13 cellular contexts compared by ENCODE assay signal in genomic region chr19:47511128-47511517, GRCh38. TPM values are rescaled to one million over a fixed set of nuclear protein-coding genes. Genes with fewer than 3 reads are reported as not detected.
DNase-seq lines count a peak whose midpoint lies in the region; ATAC-seq and TF ChIP-seq lines count a peak whose summit lies in the region.
"Had no signal": no experiment of that assay in that cellular context is flagged by ENCODE, and none has a peak within 500 bp of the region (broad histone marks: within the 10 kb centered on the region; RNA-seq: fewer than 3 reads in every experiment).

No MANE protein-coding gene starts in this region.

- no peak for TF ChIP-seq EP300 in esophagus muscularis mucosa (IDR thresholded peaks at IDR 0.05)

- peak overlapping the region in 2 of 4 donors; percentile 1 to 13 for H3K4me3 ChIP-seq in esophagus muscularis mucosa
- H3K4me3 ChIP-seq in neural progenitor cell = no peak overlapping the region
- H3K4me3 ChIP-seq in vagina = peak overlapping the region; percentile 86 to 89
- H3K4me3 ChIP-seq: HAP-1 had no signal

- no peaks in the 10 kb centered on the region for H3K9me3 Mint-ChIP-seq in activated naive CD4-positive, alpha-beta T cell treated with anti-CD3 and anti-CD28 coated beads, Interleukin-2, amount 50 U/mL, for 72 hours
- no peaks in the 10 kb centered on the region for H3K9me3 Mint-ChIP-seq in neural progenitor cell
- H3K9me3 Mint-ChIP-seq: memory B cell had no signal

- DNase-seq in activated naive CD4-positive, alpha-beta T cell treated with anti-CD3 and anti-CD28 coated beads, Interleukin-2, amount 50 U/mL, for 72 hours (ENCODE audit: low spot score in 2 of 2) = no peak
- DNase-seq in activated naive CD4-positive, alpha-beta T cell treated with Interleukin-2 at 50 U/mL for 16 hours = no peak
- DNase-seq in esophagus muscularis mucosa (ENCODE audit: extremely low spot score) (no peak), neural progenitor cell (ENCODE audit: low spot score) (no peak), vagina (ENCODE audit: extremely low spot score in 2 of 2) (no peak), HuH-7.5 (ENCODE audit: low spot score) (no peak), hippocampal formation (lab: John Stamatoyannopoulos, UW) (no peak)
- DNase-seq: activated CD4-positive, alpha-beta T cell treated with anti-CD3 and anti-CD28 coated beads for 48 hours; stimulated activated CD4-positive, alpha-beta T cell treated with anti-CD3 and anti-CD28 coated beads, Interleukin-15, amount 100 ng/mL, for 24 hours; stimulated activated naive CD4-positive, alpha-beta T cell had no signal

- no peak for TF ChIP-seq POLR2A in esophagus muscularis mucosa (IDR thresholded peaks at IDR 0.05; ENCODE audit: low read depth)
- no peak for TF ChIP-seq POLR2A in vagina (IDR thresholded peaks at IDR 0.05)

- H3K9ac ChIP-seq in neural progenitor cell = no peak overlapping the region

- no peak overlapping the region for H2AFZ ChIP-seq in neural progenitor cell (replicated peaks)

- H3K36me3 Mint-ChIP-seq in activated naive CD4-positive, alpha-beta T cell treated with anti-CD3 and anti-CD28 coated beads, Interleukin-2, amount 50 U/mL, for 72 hours = peaks cover 10 to 12% of the 10 kb centered on the region in 2 donors
- H3K36me3 Mint-ChIP-seq in neural progenitor cell = no peaks in the 10 kb centered on the region

- H3F3A ChIP-seq in neural progenitor cell (ENCODE audit: low read depth) = peaks cover 12% of the 10 kb centered on the region

- H4K20me1 ChIP-seq in neural progenitor cell (ENCODE audit: low read depth) = peaks cover 51% of the 10 kb centered on the region

- peaks cover 77 to 90% (median 88%) of the 10 kb centered on the region in 4 donors for H3K4me1 ChIP-seq in esophagus muscularis mucosa
- H3K4me1 ChIP-seq in neural progenitor cell = peaks cover 14% of the 10 kb centered on the region
- H3K4me1 ChIP-seq in vagina = peaks cover 88% of the 10 kb centered on the region

- TF ChIP-seq CTCF in esophagus muscularis mucosa (IDR thresholded peaks at IDR 0.05) = no peak
- TF ChIP-seq CTCF in neural progenitor cell (IDR thresholded peaks at IDR 0.05) = no peak
- no peak for TF ChIP-seq CTCF in vagina (IDR thresholded peaks at IDR 0.05)

- WGBS in esophagus muscularis mucosa = 24% methylated on average over 3 of the region's 6 CpGs

- H3K27me3 Mint-ChIP-seq in neural progenitor cell (ENCODE audit: insufficient read depth, low read depth) = peaks cover 4% of the 10 kb centered on the region
- H3K27me3 Mint-ChIP-seq: memory B cell had no signal

- peak overlapping the region; percentile 100 for H3K27ac Mint-ChIP-seq in activated naive CD4-positive, alpha-beta T cell treated with anti-CD3 and anti-CD28 coated beads, Interleukin-2, amount 50 U/mL, for 72 hours
- no peak overlapping the region for H3K27ac Mint-ChIP-seq in neural progenitor cell
- H3K27ac Mint-ChIP-seq: memory B cell had no signal

- H3K27me3 ChIP-seq in esophagus muscularis mucosa (no peaks in the 10 kb centered on the region), neural progenitor cell (no peaks in the 10 kb centered on the region), vagina (no peaks in the 10 kb centered on the region)

- H3K79me2 ChIP-seq in neural progenitor cell (ENCODE audit: low read depth) = peaks cover 80% of the 10 kb centered on the region

- peaks cover 0 to 14% (median 0%) of the 10 kb centered on the region in 4 donors for H3K36me3 ChIP-seq in esophagus muscularis mucosa
- no peaks in the 10 kb centered on the region for H3K36me3 ChIP-seq in neural progenitor cell
- no peaks in the 10 kb centered on the region for H3K36me3 ChIP-seq in vagina

- H3K27ac ChIP-seq in esophagus muscularis mucosa (replicated peaks in 1 of 4) (peak overlapping the region; percentile 94 to 99 (median 98)), neural progenitor cell (no peak overlapping the region), vagina (peak overlapping the region; percentile 99)

- peak overlapping the region; percentile 10 for H3K4me3 Mint-ChIP-seq in neural progenitor cell
- H3K4me3 Mint-ChIP-seq: memory B cell had no signal

- H3K4me1 Mint-ChIP-seq in neural progenitor cell = peaks cover 34% of the 10 kb centered on the region

- intact Hi-C loops in esophagus muscularis mucosa (cut with DNase I) (no loop called here), vagina (cut with DNase I) (loop anchor here (10.0 kb wide), 3 partner anchors 76 to 236 kb away; partner anchors contain the start of genes BICRA and INAFM1)

- ATAC-seq in activated naive CD4-positive, alpha-beta T cell treated with anti-CD3 and anti-CD28 coated beads, Interleukin-2, amount 50 U/mL, for 72 hours = no peak
- ATAC-seq in HG02571 (IDR thresholded peaks at IDR 0.05; ENCODE audit: unreplicated experiment) = no peak

- H3K4me2 ChIP-seq in neural progenitor cell = no peak overlapping the region

- H3K9me3 ChIP-seq in esophagus muscularis mucosa = no peaks in the 10 kb centered on the region
- no peaks in the 10 kb centered on the region for H3K9me3 ChIP-seq in neural progenitor cell (ENCODE audit: low read depth)
- no peaks in the 10 kb centered on the region for H3K9me3 ChIP-seq in vagina
- H3K9me3 ChIP-seq: HAP-1 had no signal

RNA-seq across cellular contexts. Expression of gene NAPA, which starts 3.7 kb away (rescaled TPM):
- 10 to 100 TPM; 69.7 to 78.5 TPM for total RNA-seq in activated naive CD4-positive, alpha-beta T cell treated with anti-CD3 and anti-CD28 coated beads, Interleukin-2, amount 50 U/mL, for 72 hours
- 100 to 1,000 TPM; 109 to 164 (median 148) TPM for total RNA-seq in esophagus muscularis mucosa
- total RNA-seq in neural progenitor cell (ENCODE audit: low replicate concordance) = 30.2 and 44.9 TPM in 2 replicates
- 108 TPM for total RNA-seq in vagina

RNA-seq across cellular contexts. Expression of gene KPTN, which starts 27.1 kb away (rescaled TPM):
- 10 to 100 TPM; 15.3 to 24.8 TPM for total RNA-seq in activated naive CD4-positive, alpha-beta T cell treated with anti-CD3 and anti-CD28 coated beads, Interleukin-2, amount 50 U/mL, for 72 hours
- total RNA-seq in esophagus muscularis mucosa (1 to 10 TPM; 2.3 to 9.4 (median 5.2) TPM), neural progenitor cell (ENCODE audit: low replicate concordance) (17.8 and 18.1 TPM in 2 replicates), vagina (9.6 TPM)

RNA-seq across cellular contexts. Expression of gene SLC8A2, which starts 39.4 kb away (rescaled TPM):
- total RNA-seq in activated naive CD4-positive, alpha-beta T cell treated with anti-CD3 and anti-CD28 coated beads, Interleukin-2, amount 50 U/mL, for 72 hours = under 1 TPM; 0.11 to 0.41 TPM
- total RNA-seq in esophagus muscularis mucosa (10 to 100 TPM in 2 of 4 donors, 1 to 10 TPM in 2; 6.2 to 18.7 (median 10.4) TPM), neural progenitor cell (ENCODE audit: low replicate concordance) (14.5 and 17.6 TPM in 2 replicates), vagina (0.49 TPM)
